In the genomic region with DNA sequence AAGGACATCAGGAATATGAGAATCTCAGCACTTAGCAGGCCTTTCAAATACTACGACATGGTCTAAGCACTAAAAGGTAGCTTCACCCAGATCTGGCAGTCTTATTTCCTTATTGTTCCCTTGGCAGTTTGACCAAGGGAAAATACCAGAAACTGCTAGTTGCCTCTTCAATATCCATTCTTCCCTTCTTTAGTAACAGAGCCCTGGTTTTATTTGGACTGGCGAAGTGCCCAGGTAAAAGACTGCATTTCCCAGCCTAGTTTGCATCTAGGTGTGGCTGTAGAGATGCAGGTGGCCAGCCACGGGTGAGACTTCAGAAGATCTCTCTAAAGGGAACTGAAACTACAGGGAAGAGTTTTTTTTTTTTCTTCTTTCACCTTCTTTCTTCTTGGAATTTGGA, we compare ENCODE assay signal across 1 cellular context.
TF ChIP-seq lines count a peak whose summit lies in the region.

No MANE protein-coding gene starts in this region.

TF ChIP-seq in GM12878, 131 proteins besides CTCF, POLR2A, EP300 and RAD21 (continued from another document):
- TF ChIP-seq, protein P1, sequence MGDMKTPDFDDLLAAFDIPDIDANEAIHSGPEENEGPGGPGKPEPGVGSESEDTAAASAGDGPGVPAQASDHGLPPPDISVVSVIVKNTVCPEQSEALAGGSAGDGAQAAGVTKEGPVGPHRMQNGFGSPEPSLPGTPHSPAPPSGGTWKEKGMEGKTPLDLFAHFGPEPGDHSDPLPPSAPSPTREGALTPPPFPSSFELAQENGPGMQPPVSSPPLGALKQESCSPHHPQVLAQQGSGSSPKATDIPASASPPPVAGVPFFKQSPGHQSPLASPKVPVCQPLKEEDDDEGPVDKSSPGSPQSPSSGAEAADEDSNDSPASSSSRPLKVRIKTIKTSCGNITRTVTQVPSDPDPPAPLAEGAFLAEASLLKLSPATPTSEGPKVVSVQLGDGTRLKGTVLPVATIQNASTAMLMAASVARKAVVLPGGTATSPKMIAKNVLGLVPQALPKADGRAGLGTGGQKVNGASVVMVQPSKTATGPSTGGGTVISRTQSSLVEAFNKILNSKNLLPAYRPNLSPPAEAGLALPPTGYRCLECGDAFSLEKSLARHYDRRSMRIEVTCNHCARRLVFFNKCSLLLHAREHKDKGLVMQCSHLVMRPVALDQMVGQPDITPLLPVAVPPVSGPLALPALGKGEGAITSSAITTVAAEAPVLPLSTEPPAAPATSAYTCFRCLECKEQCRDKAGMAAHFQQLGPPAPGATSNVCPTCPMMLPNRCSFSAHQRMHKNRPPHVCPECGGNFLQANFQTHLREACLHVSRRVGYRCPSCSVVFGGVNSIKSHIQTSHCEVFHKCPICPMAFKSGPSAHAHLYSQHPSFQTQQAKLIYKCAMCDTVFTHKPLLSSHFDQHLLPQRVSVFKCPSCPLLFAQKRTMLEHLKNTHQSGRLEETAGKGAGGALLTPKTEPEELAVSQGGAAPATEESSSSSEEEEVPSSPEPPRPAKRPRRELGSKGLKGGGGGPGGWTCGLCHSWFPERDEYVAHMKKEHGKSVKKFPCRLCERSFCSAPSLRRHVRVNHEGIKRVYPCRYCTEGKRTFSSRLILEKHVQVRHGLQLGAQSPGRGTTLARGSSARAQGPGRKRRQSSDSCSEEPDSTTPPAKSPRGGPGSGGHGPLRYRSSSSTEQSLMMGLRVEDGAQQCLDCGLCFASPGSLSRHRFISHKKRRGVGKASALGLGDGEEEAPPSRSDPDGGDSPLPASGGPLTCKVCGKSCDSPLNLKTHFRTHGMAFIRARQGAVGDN (IDR thresholded peaks at IDR 0.05), result no peak
- TF ChIP-seq SPI1 (IDR thresholded peaks at IDR 0.05; ENCODE audit: borderline replicate concordance, insufficient read depth, low read depth, low read length) (peak; percentile 43; the same call in 1 of the 2 replicates), YY1 (IDR thresholded peaks at IDR 0.05; ENCODE audit: low read depth, low read length) (no peak)
TF ChIP-seq in GM12878: peak in this region for 2.
